Comparison of ENCODE assay signal across 23 cellular contexts in genomic region chr6:95489185-95489863, GRCh38.
"Had no signal": no experiment of that assay in that cellular context is flagged by ENCODE, and none has a peak within 500 bp of the region (broad histone marks: within the 10 kb centered on the region; RNA-seq: fewer than 3 reads in every experiment).

No MANE protein-coding gene starts in this region.

- H3K36me3 ChIP-seq: heart right ventricle, right lobe of liver, upper lobe of left lung had no signal

- H3K36me3 Mint-ChIP-seq: naive B cell; stimulated activated naive B cell treated with anti-CD40 and anti-IgM and Interleukin-4, amounts not matched to agents 10 μg/mL and 1 μg/mL and 100 μg/mL, for 72 hours had no signal

- H3K4me1 ChIP-seq: heart right ventricle, right lobe of liver, upper lobe of left lung had no signal

- ATAC-seq: activated CD8-positive, alpha-beta T cell treated with anti-CD3 and anti-CD28 coated beads, Interleukin-2, amount 10 ng/mL, durations not matched to agents 7 days and 5 days; heart right ventricle; left colon; right lobe of liver; stimulated activated naive B cell treated with anti-CD40 and anti-IgM and Interleukin-4, amounts not matched to agents 10 μg/mL and 1 μg/mL and 100 μg/mL, for 72 hours had no signal

- DNase-seq: activated CD4-positive, alpha-beta T cell treated with anti-CD3 and anti-CD28 coated beads for 1 hour; activated CD4-positive, alpha-beta T cell treated with anti-CD3 and anti-CD28 coated beads, Interleukin-2, amount 50 U/mL, for 1 hour; activated CD8-positive, alpha-beta T cell treated with anti-CD3 and anti-CD28 coated beads, Interleukin-2, amount 10 ng/mL, durations not matched to agents 7 days and 5 days; activated effector memory CD4-positive, alpha-beta T cell treated with Interleukin-2 at 50 U/mL for 16 hours; activated naive CD4-positive, alpha-beta T cell treated with anti-CD3 and anti-CD28 coated beads for 36 hours; amygdala; erythroblast; foreskin fibroblast; heart right ventricle; islet precursor cell; left colon; mesendoderm; naive B cell; occipital lobe; posterior cingulate gyrus; right lobe of liver; stimulated activated CD4-positive, alpha-beta T cell treated with anti-CD3 and anti-CD28 coated beads, Interleukin-2, amount 100 ng/mL, for 24 hours; stimulated activated naive B cell treated with anti-CD40 and anti-IgM and Interleukin-4, amounts not matched to agents 10 μg/mL and 1 μg/mL and 100 μg/mL, for 72 hours; T-helper 1 cell; T-helper 9 cell; upper lobe of left lung had no signal

- H3K4me3 ChIP-seq: coronary artery, heart right ventricle, right lobe of liver, skin epidermis, upper lobe of left lung had no signal

- H3K27ac Mint-ChIP-seq: activated CD8-positive, alpha-beta T cell treated with anti-CD3 and anti-CD28 coated beads, Interleukin-2, amount 10 ng/mL, durations not matched to agents 7 days and 5 days; activated naive CD4-positive, alpha-beta T cell treated with anti-CD3 and anti-CD28 coated beads for 36 hours; naive B cell; stimulated activated naive B cell treated with anti-CD40 and anti-IgM and Interleukin-4, amounts not matched to agents 10 μg/mL and 1 μg/mL and 100 μg/mL, for 72 hours had no signal

- H3K4me3 Mint-ChIP-seq: activated CD8-positive, alpha-beta T cell treated with anti-CD3 and anti-CD28 coated beads, Interleukin-2, amount 10 ng/mL, durations not matched to agents 7 days and 5 days; activated naive CD4-positive, alpha-beta T cell treated with anti-CD3 and anti-CD28 coated beads for 36 hours; naive B cell; stimulated activated naive B cell treated with anti-CD40 and anti-IgM and Interleukin-4, amounts not matched to agents 10 μg/mL and 1 μg/mL and 100 μg/mL, for 72 hours had no signal

- H3K27me3 Mint-ChIP-seq: naive B cell; stimulated activated naive B cell treated with anti-CD40 and anti-IgM and Interleukin-4, amounts not matched to agents 10 μg/mL and 1 μg/mL and 100 μg/mL, for 72 hours had no signal

- H3K4me1 Mint-ChIP-seq: naive B cell; stimulated activated naive B cell treated with anti-CD40 and anti-IgM and Interleukin-4, amounts not matched to agents 10 μg/mL and 1 μg/mL and 100 μg/mL, for 72 hours had no signal

- H3K9me3 Mint-ChIP-seq: activated naive CD4-positive, alpha-beta T cell treated with anti-CD3 and anti-CD28 coated beads for 36 hours; naive B cell; stimulated activated naive B cell treated with anti-CD40 and anti-IgM and Interleukin-4, amounts not matched to agents 10 μg/mL and 1 μg/mL and 100 μg/mL, for 72 hours had no signal

- H3K9me3 ChIP-seq: heart right ventricle, right lobe of liver, upper lobe of left lung had no signal

- H3K27me3 ChIP-seq: heart right ventricle, right lobe of liver, upper lobe of left lung had no signal

- H3K27ac ChIP-seq: coronary artery, heart right ventricle, right lobe of liver, skin epidermis, upper lobe of left lung had no signal
